ENCODE assay signal across 8 cellular contexts in genomic region chr22:42932857-42933782, GRCh38.
A peak's percentile ranks its signal among the peaks of the same experiment; 100 is the strongest.
DNase-seq lines count a peak whose midpoint lies in the region; ATAC-seq and TF ChIP-seq lines count a peak whose summit lies in the region.

No MANE protein-coding gene starts in this region.

- H3K4me1 ChIP-seq in neural progenitor cell: no peaks in the 10 kb centered on the region

- peak; percentile 41 for ATAC-seq in GM19025 (IDR thresholded peaks at IDR 0.05; ENCODE audit: low read depth, unreplicated experiment)

- H3K9me3 ChIP-seq in neural progenitor cell (ENCODE audit: low read depth): no peaks in the 10 kb centered on the region

- H3K79me2 ChIP-seq in neural progenitor cell (ENCODE audit: low read depth): peaks cover 76% of the 10 kb centered on the region

- H3K27ac Mint-ChIP-seq in chondrocyte (ENCODE audit: unreplicated experiment) (peak overlapping the region; percentile 100), neural progenitor cell (peak overlapping the region; percentile 1)

- no peaks in the 10 kb centered on the region for H3K36me3 ChIP-seq in neural progenitor cell

- no peak overlapping the region for H3K4me2 ChIP-seq in neural progenitor cell

- H3K27me3 Mint-ChIP-seq in chondrocyte (ENCODE audit: low read depth): no peaks in the 10 kb centered on the region
- peaks cover 10% of the 10 kb centered on the region for H3K27me3 Mint-ChIP-seq in neural progenitor cell (ENCODE audit: insufficient read depth, low read depth)

- no peak overlapping the region for H2AFZ ChIP-seq in neural progenitor cell (replicated peaks)

- H3K9ac ChIP-seq in neural progenitor cell: no peak overlapping the region

- H3K4me1 Mint-ChIP-seq in chondrocyte (ENCODE audit: low read depth) (peaks cover 92% of the 10 kb centered on the region), neural progenitor cell (peaks cover 52% of the 10 kb centered on the region)

- CTCF ChIA-PET in AG04449 (lab: Yijun Ruan, JAX): interaction anchor here (0.6 kb wide), 1 partner anchor 131 kb away, joined by 3 read pairs; no protein-coding TSS in a partner anchor

- no peak overlapping the region for H3K27ac ChIP-seq in neural progenitor cell

- DNase-seq in AG04449 (ENCODE audit: low read depth, low spot score): no peak
- DNase-seq in NAMALWA (ENCODE audit: low spot score): peak; percentile 83
- DNase-seq in chondrocyte (ENCODE audit: low spot score): no peak
- DNase-seq in neural progenitor cell (ENCODE audit: low spot score): no peak
- DNase-seq in SHP77 (lab: John Stamatoyannopoulos, UW): no peak
- no peak for DNase-seq in NCI-H2081 (lab: John Stamatoyannopoulos, UW)
- DNase-seq in Ammon's horn (ENCODE audit: low spot score): no peak

- H4K20me1 ChIP-seq in neural progenitor cell (ENCODE audit: low read depth): peaks cover 55% of the 10 kb centered on the region

- no peaks in the 10 kb centered on the region for H3F3A ChIP-seq in neural progenitor cell (ENCODE audit: low read depth)

- peak overlapping the region; percentile 19; the same call in 1 of the 2 replicates for H3K4me3 ChIP-seq in AG04449 (ENCODE audit: low read depth, low read length)
- H3K4me3 ChIP-seq in neural progenitor cell: no peak overlapping the region

- H3K9me3 Mint-ChIP-seq in chondrocyte (ENCODE audit: low read depth) (no peaks in the 10 kb centered on the region), neural progenitor cell (no peaks in the 10 kb centered on the region)

- no peaks in the 10 kb centered on the region for H3K27me3 ChIP-seq in neural progenitor cell

- H3K36me3 Mint-ChIP-seq in chondrocyte (ENCODE audit: low read depth) (no peaks in the 10 kb centered on the region), neural progenitor cell (peaks cover 6% of the 10 kb centered on the region)

- TF ChIP-seq CTCF in AG04449 (IDR thresholded peaks at IDR 0.05; ENCODE audit: insufficient read depth, low read length, missing control alignments) (no peak), chondrocyte (IDR thresholded peaks at IDR 0.05) (no peak), neural progenitor cell (IDR thresholded peaks at IDR 0.05) (no peak)

- POLR2A ChIA-PET in AG04449 (lab: Yijun Ruan, JAX): interaction anchor here (1.0 to 1.2 kb wide), 2 partner anchors 57 to 62 kb away, joined by 3 read pairs; no protein-coding TSS in a partner anchor

- H3K4me3 Mint-ChIP-seq in chondrocyte (ENCODE audit: unreplicated experiment) (peak overlapping the region; percentile 67), neural progenitor cell (no peak overlapping the region)
